Comparison of ENCODE assay signal across 1 cellular context in genomic region chr10:110389250-110389649, GRCh38.
TF ChIP-seq lines count a peak whose summit lies in the region.

No MANE protein-coding gene starts in this region.

TF ChIP-seq in endothelial cell of umbilical vein, 7 proteins besides CTCF, POLR2A, EP300 and RAD21:
- TF ChIP-seq GATA2 (IDR thresholded peaks at IDR 0.05; ENCODE audit: insufficient read depth, insufficient read length, low read depth, low read length) = no peak
- no peak for TF ChIP-seq EZH2 (IDR thresholded peaks at IDR 0.05; ENCODE audit: borderline replicate concordance, low read depth, low read length, severe bottlenecking)
- TF ChIP-seq MYC (IDR thresholded peaks at IDR 0.05; ENCODE audit: low read depth, low read length) = no peak
- TF ChIP-seq POLR2AphosphoS5 (IDR thresholded peaks at IDR 0.05; ENCODE audit: insufficient read depth, low read depth, low read length) = no peak
- TF ChIP-seq MAX (IDR thresholded peaks at IDR 0.05; ENCODE audit: insufficient read depth, insufficient read length) = no peak
- TF ChIP-seq JUN (IDR thresholded peaks at IDR 0.05; ENCODE audit: borderline replicate concordance, insufficient read depth, insufficient read length, low read depth) = no peak
- TF ChIP-seq FOS (IDR thresholded peaks at IDR 0.05; ENCODE audit: borderline replicate concordance, insufficient read depth, low read length) = no peak
